15 cellular contexts compared by ENCODE assay signal in the genomic region with DNA sequence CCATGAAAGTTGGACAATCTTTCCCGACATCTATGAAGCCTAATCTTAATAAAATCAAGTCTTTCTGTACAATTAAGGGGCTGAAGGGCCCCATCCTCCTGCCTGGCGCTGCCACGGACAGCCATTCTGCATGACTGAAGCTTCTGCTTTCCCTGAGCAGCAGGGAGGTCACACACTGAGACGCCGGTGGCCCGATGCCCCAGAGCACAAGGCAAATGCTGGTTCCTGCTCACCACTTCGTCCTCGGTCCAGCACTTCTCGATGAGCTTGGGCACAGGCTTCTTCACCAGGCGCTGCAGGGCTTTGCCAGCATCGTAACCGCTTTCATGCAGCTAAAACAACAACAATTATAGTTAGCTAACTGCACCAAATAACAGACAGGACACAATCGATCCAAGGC.
DNase-seq lines count a peak whose midpoint lies in the region; ATAC-seq and TF ChIP-seq lines count a peak whose summit lies in the region.
"Had no signal": no experiment of that assay in that cellular context is flagged by ENCODE, and none has a peak within 500 bp of the region (broad histone marks: within the 10 kb centered on the region; RNA-seq: fewer than 3 reads in every experiment).

No MANE protein-coding gene starts in this region.

- H3K27me3 ChIP-seq in gastrocnemius medialis: no peaks in the 10 kb centered on the region

- in situ Hi-C loops in G401 (cut with HindIII; ENCODE audit: low sequenced_read_pairs): no loop called here
- in situ Hi-C loops in gastrocnemius medialis (cut with MboI; ENCODE audit: low sequenced_read_pairs in 4 of 4): loop anchor here in 1 of 4 donors (10.0 kb wide), 1 partner anchor 49 kb away; no protein-coding TSS in a partner anchor

- POLR2A ChIA-PET in WTC11 (lab: Charles Lee): no interaction called here

- no peaks in the 10 kb centered on the region for H3K9me3 ChIP-seq in gastrocnemius medialis

- TF ChIP-seq CTCF in WTC11 (IDR thresholded peaks at IDR 0.05): no peak
- TF ChIP-seq CTCF in glutamatergic neuron (IDR thresholded peaks at IDR 0.05; ENCODE audit: partially characterized antibody, unreplicated experiment): no peak
- TF ChIP-seq CTCF in gastrocnemius medialis (IDR thresholded peaks at IDR 0.05 in 4 of 5, conservative IDR thresholded peaks at IDR 0.05 in 1 of 5): no peak

- peaks cover 27 to 40% of the 10 kb centered on the region in 2 donors for H3K4me1 ChIP-seq in gastrocnemius medialis

- H3K9me3 Mint-ChIP-seq in WTC11: no peaks in the 10 kb centered on the region
- H3K9me3 Mint-ChIP-seq in glutamatergic neuron (ENCODE audit: unreplicated experiment): peaks cover 25% of the 10 kb centered on the region
- H3K9me3 Mint-ChIP-seq: activated T-cell treated with anti-CD3 and anti-CD28 coated beads, Interleukin-2, amount 50 U/mL, for 24 hours; HFFc6; stimulated activated naive CD8-positive, alpha-beta T cell treated with anti-CD3 and anti-CD28 coated beads, Interleukin-15, Interleukin-2, amounts not matched to agents 100 ng/mL and 50 ng/mL, for 24 hours had no signal

- TF ChIP-seq POLR2A in gastrocnemius medialis (IDR thresholded peaks at IDR 0.05): no peak

- intact Hi-C loops in gastrocnemius medialis (cut with DNase I; ENCODE audit: low total_unique reads): loop anchor here (5.0 to 10.0 kb wide), 2 partner anchors 207 to 259 kb away; no protein-coding TSS in a partner anchor

- CTCF ChIA-PET in WTC11 (lab: Charles Lee): interaction anchor here (0.6 to 2.7 kb wide), 5 partner anchors 22 to 383 kb away, joined by 3 to 10 read pairs (median 4); no protein-coding TSS in a partner anchor

- peak overlapping the region; percentile 9 to 83 (median 34) for H3K27ac ChIP-seq in gastrocnemius medialis

- no peak overlapping the region for H3K4me3 ChIP-seq in gastrocnemius medialis
- H3K4me3 ChIP-seq: skin epidermis had no signal

- H3K4me1 Mint-ChIP-seq in WTC11 (peaks cover 70% of the 10 kb centered on the region), glutamatergic neuron (ENCODE audit: low read depth, unreplicated experiment) (peaks cover 36% of the 10 kb centered on the region)

- H3K4me3 Mint-ChIP-seq in WTC11 (no peak overlapping the region), glutamatergic neuron (ENCODE audit: unreplicated experiment) (no peak overlapping the region)
- H3K4me3 Mint-ChIP-seq: activated CD4-positive, alpha-beta T cell treated with anti-CD3 and anti-CD28 coated beads for 36 hours; activated T-cell treated with anti-CD3 and anti-CD28 coated beads, Interleukin-2, amount 50 U/mL, for 24 hours; HFFc6; stimulated activated naive CD8-positive, alpha-beta T cell treated with anti-CD3 and anti-CD28 coated beads, Interleukin-15, Interleukin-2, amounts not matched to agents 100 ng/mL and 50 ng/mL, for 24 hours had no signal

- H3K36me3 ChIP-seq in gastrocnemius medialis: no peaks in the 10 kb centered on the region

- H3K36me3 Mint-ChIP-seq in WTC11: no peaks in the 10 kb centered on the region
- H3K36me3 Mint-ChIP-seq in glutamatergic neuron (ENCODE audit: unreplicated experiment): no peaks in the 10 kb centered on the region

- H3K27ac Mint-ChIP-seq in WTC11: peak overlapping the region; percentile 89
- H3K27ac Mint-ChIP-seq in glutamatergic neuron (ENCODE audit: unreplicated experiment): peak overlapping the region; percentile 26
- H3K27ac Mint-ChIP-seq: activated CD4-positive, alpha-beta T cell treated with anti-CD3 and anti-CD28 coated beads for 36 hours; activated T-cell treated with anti-CD3 and anti-CD28 coated beads, Interleukin-2, amount 50 U/mL, for 24 hours had no signal

- DNase-seq in G401 (ENCODE audit: low spot score) (peak; percentile 84), WTC11 (ENCODE audit: low spot score) (no peak), glutamatergic neuron (no peak), gastrocnemius medialis (no peak), COR-L47 (lab: John Stamatoyannopoulos, UW) (no peak), left lobe of liver (ENCODE audit: low spot score) (no peak)
- DNase-seq in activated CD4-positive, alpha-beta T cell treated with anti-CD3 and anti-CD28 coated beads for 4 hours: no peak
- DNase-seq: activated CD4-positive, alpha-beta T cell treated with anti-CD3 and anti-CD28 coated beads for 36 hours; activated T-cell treated with anti-CD3 and anti-CD28 coated beads, Interleukin-2, amount 50 U/mL, for 24 hours; cortex of kidney; DMS79 treated with DMSO at 0.1 percent for 48 hours; HFFc6 had no signal

- no peaks in the 10 kb centered on the region for H3K27me3 Mint-ChIP-seq in WTC11 (ENCODE audit: low read depth)
- peaks cover 9% of the 10 kb centered on the region for H3K27me3 Mint-ChIP-seq in glutamatergic neuron (ENCODE audit: unreplicated experiment)
- H3K27me3 Mint-ChIP-seq: activated CD4-positive, alpha-beta T cell treated with anti-CD3 and anti-CD28 coated beads for 36 hours; activated T-cell treated with anti-CD3 and anti-CD28 coated beads, Interleukin-2, amount 50 U/mL, for 24 hours; stimulated activated naive CD8-positive, alpha-beta T cell treated with anti-CD3 and anti-CD28 coated beads, Interleukin-15, Interleukin-2, amounts not matched to agents 100 ng/mL and 50 ng/mL, for 24 hours had no signal

- ATAC-seq in WTC11 (no peak; the same call in 1 of the 2 replicates), gastrocnemius medialis (no peak), HG03457 (IDR thresholded peaks at IDR 0.05; ENCODE audit: unreplicated experiment) (no peak), left lobe of liver (no peak)
- ATAC-seq: activated CD4-positive, alpha-beta T cell treated with anti-CD3 and anti-CD28 coated beads for 36 hours had no signal

TF ChIP-seq in WTC11, 78 proteins besides CTCF, POLR2A, EP300 and RAD21:
- no peak for TF ChIP-seq NR3C1 (CRISPR knock-in tag; conservative IDR thresholded peaks at IDR 0.05; ENCODE audit: low read depth)
- TF ChIP-seq, protein P1, sequence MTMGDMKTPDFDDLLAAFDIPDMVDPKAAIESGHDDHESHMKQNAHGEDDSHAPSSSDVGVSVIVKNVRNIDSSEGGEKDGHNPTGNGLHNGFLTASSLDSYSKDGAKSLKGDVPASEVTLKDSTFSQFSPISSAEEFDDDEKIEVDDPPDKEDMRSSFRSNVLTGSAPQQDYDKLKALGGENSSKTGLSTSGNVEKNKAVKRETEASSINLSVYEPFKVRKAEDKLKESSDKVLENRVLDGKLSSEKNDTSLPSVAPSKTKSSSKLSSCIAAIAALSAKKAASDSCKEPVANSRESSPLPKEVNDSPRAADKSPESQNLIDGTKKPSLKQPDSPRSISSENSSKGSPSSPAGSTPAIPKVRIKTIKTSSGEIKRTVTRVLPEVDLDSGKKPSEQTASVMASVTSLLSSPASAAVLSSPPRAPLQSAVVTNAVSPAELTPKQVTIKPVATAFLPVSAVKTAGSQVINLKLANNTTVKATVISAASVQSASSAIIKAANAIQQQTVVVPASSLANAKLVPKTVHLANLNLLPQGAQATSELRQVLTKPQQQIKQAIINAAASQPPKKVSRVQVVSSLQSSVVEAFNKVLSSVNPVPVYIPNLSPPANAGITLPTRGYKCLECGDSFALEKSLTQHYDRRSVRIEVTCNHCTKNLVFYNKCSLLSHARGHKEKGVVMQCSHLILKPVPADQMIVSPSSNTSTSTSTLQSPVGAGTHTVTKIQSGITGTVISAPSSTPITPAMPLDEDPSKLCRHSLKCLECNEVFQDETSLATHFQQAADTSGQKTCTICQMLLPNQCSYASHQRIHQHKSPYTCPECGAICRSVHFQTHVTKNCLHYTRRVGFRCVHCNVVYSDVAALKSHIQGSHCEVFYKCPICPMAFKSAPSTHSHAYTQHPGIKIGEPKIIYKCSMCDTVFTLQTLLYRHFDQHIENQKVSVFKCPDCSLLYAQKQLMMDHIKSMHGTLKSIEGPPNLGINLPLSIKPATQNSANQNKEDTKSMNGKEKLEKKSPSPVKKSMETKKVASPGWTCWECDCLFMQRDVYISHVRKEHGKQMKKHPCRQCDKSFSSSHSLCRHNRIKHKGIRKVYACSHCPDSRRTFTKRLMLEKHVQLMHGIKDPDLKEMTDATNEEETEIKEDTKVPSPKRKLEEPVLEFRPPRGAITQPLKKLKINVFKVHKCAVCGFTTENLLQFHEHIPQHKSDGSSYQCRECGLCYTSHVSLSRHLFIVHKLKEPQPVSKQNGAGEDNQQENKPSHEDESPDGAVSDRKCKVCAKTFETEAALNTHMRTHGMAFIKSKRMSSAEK (CRISPR knock-in tag; IDR thresholded peaks at IDR 0.05; ENCODE audit: borderline replicate concordance): no peak
- TF ChIP-seq ZNF423 (CRISPR knock-in tag; IDR thresholded peaks at IDR 0.05): no peak
- TF ChIP-seq, protein P2, sequence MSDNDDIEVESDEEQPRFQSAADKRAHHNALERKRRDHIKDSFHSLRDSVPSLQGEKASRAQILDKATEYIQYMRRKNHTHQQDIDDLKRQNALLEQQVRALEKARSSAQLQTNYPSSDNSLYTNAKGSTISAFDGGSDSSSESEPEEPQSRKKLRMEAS (CRISPR knock-in tag; IDR thresholded peaks at IDR 0.05): no peak
